In the genomic region with DNA sequence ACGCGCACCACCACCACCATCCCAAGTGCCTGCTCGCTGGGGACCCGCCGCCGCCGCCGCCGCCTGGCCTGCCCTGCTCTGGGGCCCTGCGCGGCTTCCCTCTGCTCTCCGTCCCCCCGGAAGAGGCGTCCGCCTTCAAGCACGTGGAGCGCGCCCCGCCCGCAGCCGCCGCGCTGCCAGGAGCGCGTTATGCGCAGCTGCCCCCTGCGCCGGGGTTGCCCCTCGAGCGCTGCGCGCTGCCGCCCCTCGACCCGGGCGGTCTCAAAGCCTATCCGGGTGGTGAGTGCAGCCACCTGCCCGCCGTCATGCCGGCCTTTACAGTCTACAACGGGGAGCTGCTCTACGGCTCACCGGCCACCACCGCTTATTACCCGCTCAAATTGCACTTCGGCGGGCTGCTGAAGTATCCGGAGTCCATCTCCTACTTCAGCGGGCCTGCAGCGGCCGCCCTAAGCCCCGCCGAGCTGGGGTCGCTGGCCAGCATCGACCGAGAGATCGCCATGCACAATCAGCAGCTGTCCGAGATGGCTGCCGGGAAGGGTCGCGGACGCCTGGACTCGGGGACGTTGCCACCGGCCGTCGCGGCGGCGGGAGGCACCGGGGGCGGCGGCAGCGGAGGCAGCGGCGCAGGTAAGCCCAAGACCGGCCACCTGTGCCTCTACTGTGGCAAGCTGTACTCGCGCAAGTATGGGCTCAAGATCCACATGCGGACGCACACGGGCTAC, we compare ENCODE assay signal across 8 cellular contexts. TPM values are rescaled to one million over a fixed set of nuclear protein-coding genes. Genes with fewer than 3 reads are reported as not detected.
DNase-seq lines count a peak whose midpoint lies in the region; ATAC-seq and TF ChIP-seq lines count a peak whose summit lies in the region.

No MANE protein-coding gene starts in this region.

- H2BK120ac ChIP-seq in neuronal stem cell (ENCODE audit: low read depth, low read length): no peak overlapping the region

- H2BK5ac ChIP-seq in neuronal stem cell (ENCODE audit: low read length): peak overlapping the region; percentile 24

- H3K27ac ChIP-seq in esophagus (ENCODE audit: low read depth in 2 of 2, low read length in 1 of 2) (no peak overlapping the region), neuronal stem cell (replicated peaks; ENCODE audit: low read length) (no peak overlapping the region), RWPE1 (no peak overlapping the region)

- peak overlapping the region; percentile 93 for H3K4me2 ChIP-seq in neuronal stem cell (ENCODE audit: insufficient read depth, low read length, poor library complexity, severe bottlenecking)

- TF ChIP-seq CTCF in RWPE1 (conservative IDR thresholded peaks at IDR 0.05; ENCODE audit: low read depth): no peak

- peaks cover 2% of the 10 kb centered on the region for H3K79me1 ChIP-seq in neuronal stem cell (ENCODE audit: low read depth, low read length)

- 2 to 3% methylated on average over 66 to 82 of the region's 82 CpGs for WGBS in esophagus, 2 donors
- WGBS in neuronal stem cell (ENCODE audit: extremely low coverage in 2 of 2, insufficient read length in 2 of 2, insufficient replicate concordance in 1 of 2), 2 donors: no CpG with 5 or more reads among the region's 82 CpGs

- H3K14ac ChIP-seq in neuronal stem cell (ENCODE audit: low read length): peak overlapping the region; percentile 56

- H2AFZ ChIP-seq in neuronal stem cell (ENCODE audit: low read length): peak overlapping the region; percentile 99

- POLR2A ChIA-PET in RWPE1 (lab: Yijun Ruan, JAX; ENCODE audit: low non-redundant PET): no interaction called here

- ATAC-seq in GM19043 (IDR thresholded peaks at IDR 0.05; ENCODE audit: low read depth, unreplicated experiment) (peak; percentile 50), HG03159 (IDR thresholded peaks at IDR 0.05; ENCODE audit: unreplicated experiment) (peak; percentile 56)

- H3K4ac ChIP-seq in neuronal stem cell (ENCODE audit: low read length): no peak overlapping the region

- H3K36me3 ChIP-seq in esophagus (ENCODE audit: control insufficient read depth in 2 of 2, insufficient read depth in 2 of 2, low read length in 1 of 2) (no peaks in the 10 kb centered on the region), neuronal stem cell (replicated peaks in 1 of 2; ENCODE audit: control insufficient read depth in 2 of 2, insufficient read depth in 2 of 2, low read length in 2 of 2) (no peaks in the 10 kb centered on the region)

- peaks cover 8 to 19% of the 10 kb centered on the region in 2 donors for H3K4me1 ChIP-seq in esophagus (ENCODE audit: control insufficient read depth in 2 of 2, insufficient read depth in 2 of 2, low read length in 1 of 2)
- peaks cover 0 to 10% of the 10 kb centered on the region in 2 donors for H3K4me1 ChIP-seq in neuronal stem cell (ENCODE audit: control insufficient read depth in 2 of 2, insufficient read depth in 1 of 2, low read depth in 1 of 2, low read length in 2 of 2)

- H2AK5ac ChIP-seq in neuronal stem cell (ENCODE audit: low read depth, low read length): no peak overlapping the region

- H3K18ac ChIP-seq in neuronal stem cell (ENCODE audit: low read length): peak overlapping the region; percentile 83

- no peak overlapping the region for H3K23ac ChIP-seq in neuronal stem cell (ENCODE audit: low read depth, low read length, poor library complexity)

- H3K27me3 ChIP-seq in esophagus (ENCODE audit: control insufficient read depth in 1 of 2, insufficient read depth in 2 of 2, low read length in 2 of 2): peaks cover 13 to 35% of the 10 kb centered on the region in 2 donors
- peaks cover 46 to 98% (median 81%) of the 10 kb centered on the region in 3 experiments for H3K27me3 ChIP-seq in neuronal stem cell (ENCODE audit: control insufficient read depth in 3 of 3, insufficient read depth in 3 of 3, low read depth in 1 of 3, low read length in 3 of 3)

- H3K9ac ChIP-seq in neuronal stem cell (ENCODE audit: low read depth, low read length, poor library complexity): peak overlapping the region; percentile 44

- DNase-seq in COR-L47 (lab: John Stamatoyannopoulos, UW) (peak; percentile 63), RPMI8226 (peak; percentile 48), neuronal stem cell (ENCODE audit: low spot score) (no peak), RWPE1 (ENCODE audit: low spot score) (no peak), inferior parietal cortex (ENCODE audit: extremely low spot score) (no peak)

- no peak overlapping the region for H4K91ac ChIP-seq in neuronal stem cell (ENCODE audit: low read depth, low read length, poor library complexity)

- peaks cover 0 to 16% of the 10 kb centered on the region in 2 donors for H3K9me3 ChIP-seq in esophagus (ENCODE audit: control insufficient read depth in 2 of 2, insufficient read depth in 1 of 2, low read depth in 1 of 2, low read length in 1 of 2)
- peaks cover 7 to 11% of the 10 kb centered on the region in 2 donors for H3K9me3 ChIP-seq in neuronal stem cell (replicated peaks in 1 of 2; ENCODE audit: control insufficient read depth in 2 of 2, insufficient read depth in 1 of 2, low read depth in 1 of 2, low read length in 2 of 2)

- no peak overlapping the region for H4K8ac ChIP-seq in neuronal stem cell (ENCODE audit: low read depth, low read length)

- CTCF ChIA-PET in RWPE1 (lab: Yijun Ruan, JAX): interaction anchor here (0.7 to 0.9 kb wide), 5 partner anchors 10 to 225 kb away, joined by 3 to 7 read pairs (median 3); no protein-coding TSS in a partner anchor

- H2BK12ac ChIP-seq in neuronal stem cell (ENCODE audit: low read length): peak overlapping the region; percentile 46

- H3K4me3 ChIP-seq in esophagus (ENCODE audit: low read depth in 1 of 2, low read length in 2 of 2): peak overlapping the region; percentile 43 to 49
- peak overlapping the region; percentile 43 to 66 for H3K4me3 ChIP-seq in neuronal stem cell (ENCODE audit: low read length in 2 of 2)

- no peak overlapping the region for H2BK15ac ChIP-seq in neuronal stem cell (ENCODE audit: low read length)

RNA-seq across cellular contexts. Expression of a gene that starts 7.2 kb away (rescaled TPM):
- polyA plus RNA-seq in esophagus: under 1 TPM in 1 of 2 donors, not detected in 1; 0.01 TPM
- polyA plus RNA-seq in neuronal stem cell (2013, experiment 1 of 2): not detected
- 0.03 TPM for polyA plus RNA-seq in neuronal stem cell (2013, experiment 2 of 2)

RNA-seq across cellular contexts. Expression of a gene that starts 45.4 kb away (rescaled TPM):
- 10 to 100 TPM; 33.6 to 34.1 TPM for polyA plus RNA-seq in esophagus
- polyA plus RNA-seq in neuronal stem cell (2013, experiment 1 of 2): 49.0 TPM
- 51.0 TPM for polyA plus RNA-seq in neuronal stem cell (2013, experiment 2 of 2)

Comparison
In these comparisons a context has a peak if more than half of its experiments do, and no peak if none do; other contexts are left out.
1. DNase-seq: peak in COR-L47 (single experiment) and RPMI8226 (single experiment); none in neuronal stem cell (single experiment), RWPE1 (single experiment) and inferior parietal cortex (single experiment).